Comparison of ENCODE assay signal across 8 cellular contexts in the genomic region with DNA sequence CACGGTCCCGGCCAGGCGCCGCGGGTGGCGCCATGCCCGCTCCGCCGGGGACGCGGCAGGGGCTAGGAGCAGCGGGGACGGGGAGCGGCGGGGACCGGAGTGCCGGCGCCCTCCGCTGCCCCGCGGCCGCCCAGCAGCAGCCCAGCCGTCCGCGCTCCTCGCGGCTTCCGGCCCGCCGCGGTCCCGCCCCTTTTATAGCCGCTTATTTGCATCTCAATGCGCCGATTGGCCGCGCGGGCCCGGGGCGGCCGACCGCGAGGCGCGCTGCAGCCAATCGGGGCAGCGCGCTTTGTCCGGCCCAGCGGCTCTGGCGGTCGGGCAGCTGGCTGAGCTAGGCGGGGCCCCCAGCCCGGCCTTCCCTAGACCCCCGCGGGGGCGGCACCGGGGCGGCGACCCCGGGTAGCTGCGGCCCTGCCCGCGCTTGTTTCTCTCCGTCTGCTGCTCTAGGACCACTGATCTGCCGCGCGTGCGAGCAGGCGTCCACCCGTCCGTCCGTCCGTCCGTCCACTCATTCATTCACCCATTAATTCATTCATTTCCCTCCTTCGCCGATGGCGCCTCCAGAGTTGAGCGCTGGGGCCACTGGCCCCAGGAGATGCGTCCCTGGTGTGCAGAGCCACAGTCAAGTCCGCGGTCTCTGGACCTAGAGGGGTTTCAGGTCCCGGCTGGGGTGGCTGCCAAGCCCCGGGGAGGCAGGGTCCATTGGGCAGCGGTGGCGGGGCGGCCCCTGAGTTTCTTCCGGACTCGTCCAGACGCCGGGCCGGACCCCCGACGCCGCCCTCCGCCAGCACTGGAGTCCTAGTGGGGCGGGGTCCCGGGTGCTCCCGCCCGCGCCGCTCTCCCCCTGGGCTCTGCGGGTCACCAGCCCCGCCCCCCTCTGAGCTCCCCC. TPM values are rescaled to one million over a fixed set of nuclear protein-coding genes. Genes with fewer than 3 reads are reported as not detected.
DNase-seq lines count a peak whose midpoint lies in the region; ATAC-seq and TF ChIP-seq lines count a peak whose summit lies in the region.

A gene with protein sequence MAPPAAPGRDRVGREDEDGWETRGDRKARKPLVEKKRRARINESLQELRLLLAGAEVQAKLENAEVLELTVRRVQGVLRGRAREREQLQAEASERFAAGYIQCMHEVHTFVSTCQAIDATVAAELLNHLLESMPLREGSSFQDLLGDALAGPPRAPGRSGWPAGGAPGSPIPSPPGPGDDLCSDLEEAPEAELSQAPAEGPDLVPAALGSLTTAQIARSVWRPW (minus strand): TSS at position 167 of the 889 bp plus-strand sequence. CDS start 133 bp downstream, at position 34.

- peaks cover 0 to 42% (median 6%) of the 10 kb centered on the region in 11 experiments; a peak in 11 of 22 replicates for H3K27me3 ChIP-seq in BLaER1 treated with 17β-estradiol and CSF1 and Interleukin-3, amounts not matched to agents 10 nM and 100 nM
- H3K27me3 ChIP-seq in duodenal mucosa (ENCODE audit: control insufficient read depth in 1 of 2, insufficient read depth in 2 of 2, low read length in 2 of 2) (no peaks in the 10 kb centered on the region), lung (ENCODE audit: control insufficient read depth, insufficient read depth) (no peaks in the 10 kb centered on the region)

- peaks cover 6% of the 10 kb centered on the region for H3K4me1 Mint-ChIP-seq in activated CD4-positive, alpha-beta T cell treated with anti-CD3 and anti-CD28 coated beads, Interleukin-2, amount 10 ng/mL, durations not matched to agents 7 days and 5 days

- 0 to 2% methylated on average over 64 to 104 of the region's 104 CpGs for WGBS in lung, 2 donors

- H4K20me1 ChIP-seq in BLaER1 treated with 17β-estradiol and CSF1 and Interleukin-3, amounts not matched to agents 10 nM and 100 nM, result peaks cover 0 to 31% (median 17%) of the 10 kb centered on the region in 11 experiments; a peak in 15 of 22 replicates

- peak within 1 kb of the TSS in 10 of 11 experiments; percentile 47 to 90 (median 79); a peak in 19 of 22 replicates for H3K27ac ChIP-seq in BLaER1 treated with 17β-estradiol and CSF1 and Interleukin-3, amounts not matched to agents 10 nM and 100 nM
- H3K27ac ChIP-seq in duodenal mucosa (ENCODE audit: low read depth, low read length) (no peak within 1 kb of the TSS), lung (ENCODE audit: low read depth in 1 of 2, low read length in 1 of 2) (peak within 1 kb of the TSS; percentile 66 to 79)

- peak within 1 kb of the TSS; percentile 71 to 95 (median 82) for H3K9ac ChIP-seq in BLaER1 treated with 17β-estradiol and CSF1 and Interleukin-3, amounts not matched to agents 10 nM and 100 nM
- H3K9ac ChIP-seq in duodenal mucosa (ENCODE audit: low read depth in 1 of 2, low read length in 2 of 2), result peak within 1 kb of the TSS in 1 of 2 donors; percentile 32

- H3K4me2 ChIP-seq in BLaER1 treated with 17β-estradiol and CSF1 and Interleukin-3, amounts not matched to agents 10 nM and 100 nM, result peak within 1 kb of the TSS; percentile 87 to 98 (median 95)

- H3K36me3 Mint-ChIP-seq in activated CD4-positive, alpha-beta T cell treated with anti-CD3 and anti-CD28 coated beads, Interleukin-2, amount 10 ng/mL, durations not matched to agents 7 days and 5 days (ENCODE audit: low read depth), result peaks cover 4% of the 10 kb centered on the region

- ATAC-seq in GM19328 (IDR thresholded peaks at IDR 0.05; ENCODE audit: unreplicated experiment) (peak; percentile 78), HG03460 (IDR thresholded peaks at IDR 0.05; ENCODE audit: unreplicated experiment) (peak; percentile 85), lung (ENCODE audit: insufficient read depth, low FRiP score) (peak; percentile 96)

- H3K27ac Mint-ChIP-seq in activated CD4-positive, alpha-beta T cell treated with anti-CD3 and anti-CD28 coated beads, Interleukin-2, amount 10 ng/mL, durations not matched to agents 7 days and 5 days, result no peak within 1 kb of the TSS

- H3K4me3 ChIP-seq in BLaER1 treated with 17β-estradiol and CSF1 and Interleukin-3, amounts not matched to agents 10 nM and 100 nM, result peak within 1 kb of the TSS; percentile 72 to 87 (median 78)
- H3K4me3 ChIP-seq in duodenal mucosa (ENCODE audit: low read depth in 1 of 2, low read length in 2 of 2) (peak within 1 kb of the TSS; percentile 62 to 67), lung (peak within 1 kb of the TSS; percentile 62)

- peaks cover 39% of the 10 kb centered on the region for H3K27me3 Mint-ChIP-seq in activated CD4-positive, alpha-beta T cell treated with anti-CD3 and anti-CD28 coated beads, Interleukin-2, amount 10 ng/mL, durations not matched to agents 7 days and 5 days

- H3K4me3 Mint-ChIP-seq in activated CD4-positive, alpha-beta T cell treated with anti-CD3 and anti-CD28 coated beads, Interleukin-2, amount 10 ng/mL, durations not matched to agents 7 days and 5 days, result peak within 1 kb of the TSS; percentile 76

- TF ChIP-seq CTCF in lung (IDR thresholded peaks at IDR 0.05; ENCODE audit: control extremely low read depth, extremely low read depth), result no peak

- H3K9me3 Mint-ChIP-seq in activated CD4-positive, alpha-beta T cell treated with anti-CD3 and anti-CD28 coated beads, Interleukin-2, amount 10 ng/mL, durations not matched to agents 7 days and 5 days, result no peaks in the 10 kb centered on the region

- peak; percentile 58 for DNase-seq in NCI-H524 treated with DMSO at 0.1 percent for 48 hours (lab: John Stamatoyannopoulos, UW)
- DNase-seq in activated CD4-positive, alpha-beta T cell treated with anti-CD3 and anti-CD28 coated beads, Interleukin-2, amount 10 ng/mL, durations not matched to agents 7 days and 5 days, result peak; percentile 80
- peak; percentile 89 for DNase-seq in lung (ENCODE audit: low spot score)
- peak; percentile 69 to 71 for DNase-seq in stimulated activated CD4-positive, alpha-beta T cell treated with anti-CD3 and anti-CD28 coated beads, Interleukin-4, amount 100 ng/mL, for 48 hours (ENCODE audit: low read depth in 2 of 2)

- CTCF ChIA-PET in activated CD4-positive, alpha-beta T cell treated with anti-CD3 and anti-CD28 coated beads, Interleukin-2, amount 10 ng/mL, durations not matched to agents 7 days and 5 days (lab: Charles Lee), result interaction anchor here (0.6 to 0.8 kb wide), 2 partner anchors 16 to 463 kb away, joined by 3 read pairs; no protein-coding TSS in a partner anchor

- peaks cover under 1 to 9% (median 3%) of the 10 kb centered on the region in 11 experiments; a peak in 11 of 22 replicates for H3K36me3 ChIP-seq in BLaER1 treated with 17β-estradiol and CSF1 and Interleukin-3, amounts not matched to agents 10 nM and 100 nM
- H3K36me3 ChIP-seq in duodenal mucosa (ENCODE audit: control insufficient read depth in 1 of 2, insufficient read depth in 2 of 2, low read length in 2 of 2) (peaks cover 1 to 2% of the 10 kb centered on the region in 2 donors), lung (ENCODE audit: control insufficient read depth in 2 of 2, insufficient read depth in 2 of 2, low read length in 2 of 2) (peaks cover 0 to under 1% of the 10 kb centered on the region in 2 donors)

- peaks cover 0 to 3% (median 0%) of the 10 kb centered on the region in 11 experiments; a peak in 2 of 22 replicates for H3K9me3 ChIP-seq in BLaER1 treated with 17β-estradiol and CSF1 and Interleukin-3, amounts not matched to agents 10 nM and 100 nM (replicated peaks in 1 of 11)
- no peaks in the 10 kb centered on the region for H3K9me3 ChIP-seq in duodenal mucosa (ENCODE audit: control insufficient read depth in 1 of 2, low read length in 2 of 2)
- H3K9me3 ChIP-seq in lung (ENCODE audit: control insufficient read depth in 2 of 2, insufficient read depth in 1 of 2, low read length in 1 of 2), result peaks cover 0 to 2% of the 10 kb centered on the region in 2 donors

- peaks cover 49 to 90% (median 81%) of the 10 kb centered on the region in 10 experiments for H3K4me1 ChIP-seq in BLaER1 treated with 17β-estradiol and CSF1 and Interleukin-3, amounts not matched to agents 10 nM and 100 nM
- peaks cover 14 to 23% of the 10 kb centered on the region in 2 donors for H3K4me1 ChIP-seq in duodenal mucosa (ENCODE audit: control insufficient read depth in 1 of 2, insufficient read depth in 2 of 2, low read length in 2 of 2)
- peaks cover 0 to 5% of the 10 kb centered on the region in 2 donors for H3K4me1 ChIP-seq in lung (ENCODE audit: control insufficient read depth in 2 of 2, insufficient read depth in 2 of 2, low read length in 2 of 2)

- POLR2A ChIA-PET in activated CD4-positive, alpha-beta T cell treated with anti-CD3 and anti-CD28 coated beads, Interleukin-2, amount 10 ng/mL, durations not matched to agents 7 days and 5 days (lab: Charles Lee), result no interaction called here

RNA-seq across cellular contexts. Expression of the gene that starts here (rescaled TPM):
- 1 to 10 TPM; 1.8 to 3.2 TPM for total RNA-seq in activated CD4-positive, alpha-beta T cell treated with anti-CD3 and anti-CD28 coated beads, Interleukin-2, amount 10 ng/mL, durations not matched to agents 7 days and 5 days
- total RNA-seq in lung, result 10 to 100 TPM in 1 of 2 donors, 1 to 10 TPM in 1; 4.4 to 12.5 TPM
- 10 to 100 TPM in 1 of 2 donors, 1 to 10 TPM in 1; 9.8 to 11.6 TPM for polyA plus RNA-seq in lung
